In genomic region chr17:56866076-56866475, GRCh38 we compare ENCODE assay signal across 19 cellular contexts. TPM values are rescaled to one million over a fixed set of nuclear protein-coding genes. Genes with fewer than 3 reads are reported as not detected.
DNase-seq lines count a peak whose midpoint lies in the region; ATAC-seq and TF ChIP-seq lines count a peak whose summit lies in the region.
"Had no signal": no experiment of that assay in that cellular context is flagged by ENCODE, and none has a peak within 500 bp of the region (broad histone marks: within the 10 kb centered on the region; RNA-seq: fewer than 3 reads in every experiment).

No MANE protein-coding gene starts in this region.

- ATAC-seq in GM21526 (IDR thresholded peaks at IDR 0.05; ENCODE audit: low FRiP score, unreplicated experiment) = no peak

- intact Hi-C loops in spleen (cut with DNase I; ENCODE audit: low total_unique reads) = no loop called here

- H3K4me1 ChIP-seq in spleen = no peaks in the 10 kb centered on the region
- H3K4me1 ChIP-seq: A549; BE2C; BLaER1 treated with 17β-estradiol and CSF1 and Interleukin-3, amounts not matched to agents 10 nM and 100 nM had no signal

- H3K27me3 ChIP-seq in spleen (replicated peaks in 1 of 7) = no peaks in the 10 kb centered on the region
- H3K27me3 ChIP-seq: BLaER1 treated with 17β-estradiol and CSF1 and Interleukin-3, amounts not matched to agents 10 nM and 100 nM had no signal

- no peak for TF ChIP-seq CTCF in spleen (IDR thresholded peaks at IDR 0.05 in 8 of 11, conservative IDR thresholded peaks at IDR 0.05 in 3 of 11)

- DNase-seq in COLO829 (ENCODE audit: low spot score) (peak; percentile 46), SK-MEL-5 (ENCODE audit: low read depth, low spot score) (peak; percentile 73), islet precursor cell (peak; percentile 87), GM19240 (ENCODE audit: insufficient read length, low spot score) (no peak), spleen (no peak)
- DNase-seq: 8988T; ACHN; AML-193; BE2C; Calu3; CD4-positive, alpha-beta T cell; COR-L47; DMS53; DMS79 treated with DMSO at 0.1 percent for 48 hours; H9 had no signal

- H3K4me3 ChIP-seq in spleen = no peak overlapping the region
- H3K4me3 ChIP-seq: A549; BLaER1 treated with 17β-estradiol and CSF1 and Interleukin-3, amounts not matched to agents 10 nM and 100 nM; GM23338 had no signal

- no peaks in the 10 kb centered on the region for H3K9me3 ChIP-seq in spleen
- H3K9me3 ChIP-seq: A549; BE2C; BLaER1 treated with 17β-estradiol and CSF1 and Interleukin-3, amounts not matched to agents 10 nM and 100 nM had no signal

- TF ChIP-seq POLR2A in spleen (IDR thresholded peaks at IDR 0.05) = no peak

- peaks cover 0 to 50% (median 19%) of the 10 kb centered on the region in 6 donors for H3K36me3 ChIP-seq in spleen
- H3K36me3 ChIP-seq: BE2C had no signal

- 97 to 99% (median 98%) methylated on average over 5 of the region's 5 CpGs for WGBS in spleen, 5 donors

- in situ Hi-C loops in SK-MEL-5 (cut with HindIII; ENCODE audit: low pct_unique_long_range_greater_than_20kb, low sequenced_read_pairs) = no loop called here

- H3K27ac ChIP-seq in spleen = no peak overlapping the region
- H3K27ac ChIP-seq: A549; BLaER1 treated with 17β-estradiol and CSF1 and Interleukin-3, amounts not matched to agents 10 nM and 100 nM had no signal

RNA-seq across cellular contexts. Expression of gene DGKE, which starts 32.1 kb away (rescaled TPM):
- total RNA-seq in SK-MEL-5 (2014; rRNA removed; shearing (Covaris generic)) = 0.55 and 0.96 TPM in 2 replicates
- polyA plus RNA-seq in SK-MEL-5 (2015; cell fraction: cytosol; rRNA removed) = 0.32 and 0.86 TPM in 2 replicates
- polyA plus RNA-seq in SK-MEL-5 (2015; cell fraction: nucleus; rRNA removed) = 5.4 and 5.6 TPM in 2 replicates
- total RNA-seq in spleen = 10 to 100 TPM; 14.3 to 37.3 (median 25.3) TPM
- 1 to 10 TPM; 2.3 to 5.6 (median 4.2) TPM for polyA plus RNA-seq in spleen

RNA-seq across cellular contexts. Expression of gene C17orf67, which starts 32.4 kb away (rescaled TPM):
- 0.59 and 1.1 TPM in 2 replicates for total RNA-seq in SK-MEL-5 (2014; rRNA removed; shearing (Covaris generic))
- polyA plus RNA-seq in SK-MEL-5 (2015; cell fraction: cytosol; rRNA removed) = 0.96 and 1.4 TPM in 2 replicates
- 3.7 TPM in 1 of 2 replicates, not detected in the other for polyA plus RNA-seq in SK-MEL-5 (2015; cell fraction: nucleus; rRNA removed)
- 1 to 10 TPM; 2.4 to 6.0 (median 4.3) TPM for total RNA-seq in spleen
- polyA plus RNA-seq in spleen = 10 to 100 TPM in 1 of 3 donors, 1 to 10 TPM in 2; 2.0 to 10.4 (median 6.9) TPM

RNA-seq across cellular contexts. Expression of gene TRIM25, which starts 47.8 kb away (rescaled TPM):
- 15.2 and 16.8 TPM in 2 replicates for total RNA-seq in SK-MEL-5 (2014; rRNA removed; shearing (Covaris generic))
- 44.2 and 60.2 TPM in 2 replicates for polyA plus RNA-seq in SK-MEL-5 (2015; cell fraction: cytosol; rRNA removed)
- polyA plus RNA-seq in SK-MEL-5 (2015; cell fraction: nucleus; rRNA removed) = 103 and 112 TPM in 2 replicates
- total RNA-seq in spleen = 100 to 1,000 TPM in 6 of 7 donors, 10 to 100 TPM in 1; 99.8 to 168 (median 139) TPM
- polyA plus RNA-seq in spleen = 10 to 100 TPM; 13.8 to 34.1 (median 15.0) TPM

Comparison
In these comparisons a context has a peak if more than half of its experiments do, and no peak if none do; other contexts are left out.
1. DNase-seq: peak in COLO829 (single experiment), SK-MEL-5 (single experiment) and islet precursor cell (single experiment); none in GM19240 (single experiment) and spleen (single experiment).